21 cellular contexts compared by ENCODE assay signal in the genomic region with DNA sequence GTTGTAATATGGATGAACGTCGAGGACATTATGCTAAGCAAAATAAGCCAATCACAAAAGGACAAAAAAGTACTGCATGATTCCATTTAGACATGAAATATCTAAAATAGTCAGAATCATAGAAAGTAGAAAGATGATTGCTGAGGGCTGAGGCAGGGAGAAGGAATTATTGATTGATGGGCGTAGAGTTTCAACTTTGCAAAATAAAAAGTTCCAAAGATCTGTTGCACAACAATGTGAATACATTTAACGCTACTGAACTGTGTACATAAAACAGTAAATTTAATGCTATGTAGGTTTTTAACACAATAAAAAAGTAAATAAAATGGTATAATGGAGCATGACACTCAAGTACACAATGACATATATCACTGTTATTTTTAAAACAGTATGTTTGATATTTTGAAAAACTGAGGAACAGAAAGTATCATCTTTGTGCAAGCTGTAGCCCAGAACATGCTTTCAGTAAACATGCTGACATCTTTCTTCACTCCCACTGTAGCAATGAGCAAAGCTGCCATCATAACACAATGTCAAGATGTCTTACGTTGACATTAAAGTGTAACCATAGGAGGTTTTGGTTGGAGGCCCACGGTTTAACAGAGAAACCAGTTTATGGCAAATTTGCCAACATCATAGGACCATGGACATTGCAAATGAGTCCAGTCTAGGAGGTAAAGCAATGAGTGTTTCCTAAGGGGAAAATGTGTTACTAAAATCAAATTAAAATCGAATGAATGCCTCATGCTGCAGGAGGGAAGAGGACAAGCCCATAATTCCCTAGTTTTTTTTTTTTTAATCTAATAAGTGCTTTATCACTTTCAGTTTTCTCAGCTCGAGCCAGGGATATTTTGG.
DNase-seq lines count a peak whose midpoint lies in the region; ATAC-seq, FAIRE-seq and TF ChIP-seq lines count a peak whose summit lies in the region.
"Had no signal": no experiment of that assay in that cellular context is flagged by ENCODE, and none has a peak within 500 bp of the region (broad histone marks: within the 10 kb centered on the region; RNA-seq: fewer than 3 reads in every experiment).

No MANE protein-coding gene starts in this region.

- peak; percentile 68 for FAIRE-seq in A549 (lab: Jason Lieb, UNC)

- H4K5ac ChIP-seq in IMR-90 (ENCODE audit: low read depth, low read length) = peak overlapping the region; percentile 79; the same call in 1 of the 2 replicates

- H3K79me1 ChIP-seq in IMR-90 (ENCODE audit: low read depth in 1 of 2, low read length in 2 of 2) = no peaks in the 10 kb centered on the region

- TF ChIP-seq RAD21 in A549 (conservative IDR thresholded peaks at IDR 0.05 in 1 of 2, IDR thresholded peaks at IDR 0.05 in 1 of 2) (no peak), IMR-90 (IDR thresholded peaks at IDR 0.05; ENCODE audit: low read length) (no peak)

- H4K91ac ChIP-seq in IMR-90 (ENCODE audit: insufficient read depth, low read depth, low read length) = no peak overlapping the region

- TF ChIP-seq EP300 in A549 (IDR thresholded peaks at IDR 0.05) = no peak

- H3K23ac ChIP-seq in IMR-90 (ENCODE audit: low read depth, low read length) = no peak overlapping the region

- no peak overlapping the region for H3K56ac ChIP-seq in IMR-90 (ENCODE audit: extremely low read depth, insufficient read depth, low read length)

- H4K8ac ChIP-seq in IMR-90 (ENCODE audit: low read depth in 2 of 2, low read length in 2 of 2) = peak overlapping the region; percentile 4 to 7; a peak in 1 of 4 replicates

- dilution Hi-C loops in IMR-90 (cut with HindIII; ENCODE audit: low sequenced_read_pairs, unreplicated experiment) = no loop called here

- TF ChIP-seq POLR2A in A549 (IDR thresholded peaks at IDR 0.05; ENCODE audit: low read length) (no peak), IMR-90 (IDR thresholded peaks at IDR 0.05; ENCODE audit: low read depth, low read length) (no peak)

- 50% methylated on average over 8 of the region's 8 CpGs for WGBS in A549 (ENCODE audit: missing lambda C conversion rate)
- 100% methylated on average over 1 of the region's 8 CpGs; no CpG with 5 or more reads in 1 of the 2 experiments for WGBS in IMR-90 (ENCODE audit: extremely low coverage in 2 of 2, insufficient read length in 1 of 2), 2 experiments

- ATAC-seq in A549 (peak; percentile 52 to 55; a peak in 4 of 6 replicates), IMR-90 (ENCODE audit: low read depth) (no peak), left lung (no peak)

- H3K4me1 Mint-ChIP-seq in activated naive CD8-positive, alpha-beta T cell treated with anti-CD3 and anti-CD28 coated beads for 36 hours = no peaks in the 10 kb centered on the region
- H3K4me1 Mint-ChIP-seq: B cell had no signal

- no peak overlapping the region for H2AK9ac ChIP-seq in IMR-90 (replicated peaks; ENCODE audit: low read depth, low read length, poor library complexity)

- H3K14ac ChIP-seq in IMR-90 (replicated peaks; ENCODE audit: low read depth, low read length) = 0 out of 2 replicates have a peak overlapping the region, but pooled peaks have one; percentile 18

- H3K4me3 ChIP-seq in A549 (no peak overlapping the region), IMR-90 (ENCODE audit: insufficient read depth, low read depth, low read length) (no peak overlapping the region), osteoblast (ENCODE audit: insufficient read depth, low read length) (peak overlapping the region; percentile 8), left lung (no peak overlapping the region)
- H3K4me3 ChIP-seq: PC-9 had no signal

- no peaks in the 10 kb centered on the region for H3K36me3 ChIP-seq in IMR-90 (ENCODE audit: control insufficient read depth, insufficient read depth, low read length)
- H3K36me3 ChIP-seq in osteoblast (ENCODE audit: insufficient read depth, low read length) = no peaks in the 10 kb centered on the region
- no peaks in the 10 kb centered on the region for H3K36me3 ChIP-seq in left lung

- peaks cover 39% of the 10 kb centered on the region for H3K4me1 ChIP-seq in A549
- peaks cover 7% of the 10 kb centered on the region for H3K4me1 ChIP-seq in IMR-90 (ENCODE audit: control insufficient read depth, insufficient read depth, low read length)
- H3K4me1 ChIP-seq in osteoblast (ENCODE audit: insufficient read depth, low read length) = peaks cover 13% of the 10 kb centered on the region
- H3K4me1 ChIP-seq in left lung = no peaks in the 10 kb centered on the region

- H3K9me1 ChIP-seq in IMR-90 (ENCODE audit: insufficient read depth, low read length) = peaks cover 3% of the 10 kb centered on the region; the same call in 1 of the 2 replicates

- H3K27me3 Mint-ChIP-seq in activated naive CD8-positive, alpha-beta T cell treated with anti-CD3 and anti-CD28 coated beads for 36 hours = no peaks in the 10 kb centered on the region
- H3K27me3 Mint-ChIP-seq: B cell had no signal

- intact Hi-C loops in IMR-90 (cut with micrococcal nuclease) (loop anchor here (5.0 to 10.0 kb wide), 2 partner anchors 114 to 259 kb away; no protein-coding TSS in a partner anchor), left lung (cut with DNase I) (no loop called here)

- H3K4me2 ChIP-seq in A549 (peak overlapping the region; percentile 77), IMR-90 (ENCODE audit: low read depth, low read length) (peak overlapping the region; percentile 79), osteoblast (ENCODE audit: insufficient read depth, low read length) (peak overlapping the region; percentile 54)
- H3K4me2 ChIP-seq: PC-9 had no signal

- H3K79me2 ChIP-seq in osteoblast (ENCODE audit: insufficient read depth, low read length) = no peaks in the 10 kb centered on the region

- in situ Hi-C loops in IMR-90 (cut with MboI; ENCODE audit: low sequenced_read_pairs) = no loop called here

- 0 out of 3 replicates have a peak overlapping the region, but pooled peaks have one; percentile 4 for H2BK15ac ChIP-seq in IMR-90 (ENCODE audit: low read depth, low read length)

- no peaks in the 10 kb centered on the region for H3K36me3 Mint-ChIP-seq in activated naive CD8-positive, alpha-beta T cell treated with anti-CD3 and anti-CD28 coated beads for 36 hours

- no peak overlapping the region for H2AK5ac ChIP-seq in IMR-90 (ENCODE audit: low read depth, low read length)

- no peak for DNase-seq in A549 (ENCODE audit: low read depth in 1 of 2, low spot score in 1 of 2)
- no peak for DNase-seq in IMR-90
- peak; percentile 3 for DNase-seq in fibroblast of gingiva (ENCODE audit: low read depth)
- no peak for DNase-seq in osteoblast (ENCODE audit: insufficient read length, low spot score, missing footprints)
- no peak for DNase-seq in activated CD4-positive, alpha-beta T cell treated with anti-CD3 and anti-CD28 coated beads, Interleukin-2, amount 50 U/mL, for 48 hours
- DNase-seq in activated naive CD8-positive, alpha-beta T cell treated with anti-CD3 and anti-CD28 coated beads for 36 hours = no peak
- DNase-seq in left lung = no peak
- no peak for DNase-seq in C1 segment of cervical spinal cord (lab: John Stamatoyannopoulos, UW)
- DNase-seq: EL, GF-D8, H7, KG1, NCI-H1105 treated with DMSO at 0.1 percent for 48 hours, NCI-H2029 treated with DMSO at 0.1 percent for 48 hours, NCI-H226, NCI-H510A treated with DMSO at 0.1 percent for 48 hours, NCI-H748 treated with DMSO at 0.1 percent for 48 hours, PC-9, RPMI8226, SHP77 treated with DMSO at 0.1 percent for 48 hours had no signal

- CTCF ChIA-PET in A549 (lab: Yijun Ruan, JAX) = interaction anchor here (0.6 kb wide), 1 partner anchor 141 kb away, joined by 3 read pairs; no protein-coding TSS in a partner anchor
- CTCF ChIA-PET in IMR-90 (lab: Yijun Ruan, JAX) = interaction anchor here (0.6 kb wide), 1 partner anchor 469 kb away, joined by 5 read pairs; no protein-coding TSS in a partner anchor

- 0 out of 2 replicates have a peak overlapping the region, but pooled peaks have one; percentile 2 for H3K4ac ChIP-seq in IMR-90 (ENCODE audit: low read depth, low read length)

- H3K27me3 ChIP-seq in IMR-90 (ENCODE audit: control insufficient read depth, insufficient read depth, low read length) = no peaks in the 10 kb centered on the region
- no peaks in the 10 kb centered on the region for H3K27me3 ChIP-seq in osteoblast (ENCODE audit: insufficient read depth, low read length)
- no peaks in the 10 kb centered on the region for H3K27me3 ChIP-seq in left lung

- H2BK20ac ChIP-seq in IMR-90 (ENCODE audit: low read depth, low read length) = peak overlapping the region; percentile 30

- BruUV-seq in IMR-90 (replicated peaks; lab: Mats Ljungman, UMichigan) = no TSS peak

- peak overlapping the region; percentile 76 for H3K18ac ChIP-seq in IMR-90 (ENCODE audit: low read depth, low read length)

- POLR2A ChIA-PET in A549 (lab: Yijun Ruan, JAX) = no interaction called here
- POLR2A ChIA-PET in IMR-90 (lab: Charles Lee; ENCODE audit: unreplicated experiment) = interaction anchor here (0.6 kb wide), 1 partner anchor 1310 kb away, joined by 4 read pairs; no protein-coding TSS in a partner anchor

- H3K9ac ChIP-seq in IMR-90 (ENCODE audit: low read depth, low read length) = no peak overlapping the region

- TF ChIP-seq CTCF in A549 (IDR thresholded peaks at IDR 0.05) (no peak), IMR-90 (conservative IDR thresholded peaks at IDR 0.05; ENCODE audit: low read depth, low read length) (no peak), osteoblast (IDR thresholded peaks at IDR 0.05; ENCODE audit: extremely low read depth, low read depth, low read length) (no peak), left lung (IDR thresholded peaks at IDR 0.05) (no peak)

- H2BK5ac ChIP-seq in IMR-90 (ENCODE audit: low read depth, low read length, poor library complexity, severe bottlenecking) = peak overlapping the region; percentile 82

- H3K27ac Mint-ChIP-seq in activated naive CD8-positive, alpha-beta T cell treated with anti-CD3 and anti-CD28 coated beads for 36 hours = no peak overlapping the region
- H3K27ac Mint-ChIP-seq: B cell had no signal

- peak overlapping the region; percentile 82 for H3K27ac ChIP-seq in A549
- peak overlapping the region; percentile 85; the same call in 1 of the 2 replicates for H3K27ac ChIP-seq in IMR-90 (ENCODE audit: insufficient read depth, low read length)
- peak overlapping the region; percentile 51 for H3K27ac ChIP-seq in osteoblast (ENCODE audit: low read depth, low read length)
- no peak overlapping the region for H3K27ac ChIP-seq in left lung
- H3K27ac ChIP-seq: PC-9 had no signal

- 0 out of 3 replicates have a peak, but pooled peaks cover 6% of the 10 kb centered on the region for H3K9me3 ChIP-seq in A549
- H3K9me3 ChIP-seq in IMR-90 (ENCODE audit: control insufficient read depth, insufficient read depth, low read length) = no peaks in the 10 kb centered on the region
- H3K9me3 ChIP-seq in osteoblast (ENCODE audit: low read depth, low read length) = no peaks in the 10 kb centered on the region
- H3K9me3 ChIP-seq in left lung = no peaks in the 10 kb centered on the region

- H4K20me1 ChIP-seq in IMR-90 (ENCODE audit: insufficient read depth, low read length) (no peaks in the 10 kb centered on the region), osteoblast (ENCODE audit: insufficient read depth, low read length) (no peaks in the 10 kb centered on the region)

- peak overlapping the region; percentile 32 for H2BK120ac ChIP-seq in IMR-90 (ENCODE audit: low read depth, low read length)

- no peak overlapping the region for H3K4me3 Mint-ChIP-seq in activated naive CD8-positive, alpha-beta T cell treated with anti-CD3 and anti-CD28 coated beads for 36 hours
- H3K4me3 Mint-ChIP-seq: B cell had no signal

- H2AFZ ChIP-seq in IMR-90 (replicated peaks; ENCODE audit: low read length, poor library complexity) (no peak overlapping the region), osteoblast (ENCODE audit: low read length) (no peak overlapping the region)
- H2AFZ ChIP-seq: PC-9 had no signal

- no peaks in the 10 kb centered on the region for H3K9me3 Mint-ChIP-seq in activated naive CD8-positive, alpha-beta T cell treated with anti-CD3 and anti-CD28 coated beads for 36 hours

Comparison
In these comparisons a context has a peak if more than half of its experiments do, and no peak if none do; other contexts are left out.
1. ATAC-seq: peak in A549 (2 of 2); none in IMR-90 (single experiment) and left lung (single experiment).
2. H3K27ac ChIP-seq: peak in A549 (2 of 2), IMR-90 (single experiment) and osteoblast (single experiment); none in left lung (0 of 2).
3. Peak in every context shown above with its lines, with median percentiles within 50 percentile points of each other: H3K4me2 ChIP-seq.